Comparison of ENCODE assay signal across 8 cellular contexts in the genomic region with DNA sequence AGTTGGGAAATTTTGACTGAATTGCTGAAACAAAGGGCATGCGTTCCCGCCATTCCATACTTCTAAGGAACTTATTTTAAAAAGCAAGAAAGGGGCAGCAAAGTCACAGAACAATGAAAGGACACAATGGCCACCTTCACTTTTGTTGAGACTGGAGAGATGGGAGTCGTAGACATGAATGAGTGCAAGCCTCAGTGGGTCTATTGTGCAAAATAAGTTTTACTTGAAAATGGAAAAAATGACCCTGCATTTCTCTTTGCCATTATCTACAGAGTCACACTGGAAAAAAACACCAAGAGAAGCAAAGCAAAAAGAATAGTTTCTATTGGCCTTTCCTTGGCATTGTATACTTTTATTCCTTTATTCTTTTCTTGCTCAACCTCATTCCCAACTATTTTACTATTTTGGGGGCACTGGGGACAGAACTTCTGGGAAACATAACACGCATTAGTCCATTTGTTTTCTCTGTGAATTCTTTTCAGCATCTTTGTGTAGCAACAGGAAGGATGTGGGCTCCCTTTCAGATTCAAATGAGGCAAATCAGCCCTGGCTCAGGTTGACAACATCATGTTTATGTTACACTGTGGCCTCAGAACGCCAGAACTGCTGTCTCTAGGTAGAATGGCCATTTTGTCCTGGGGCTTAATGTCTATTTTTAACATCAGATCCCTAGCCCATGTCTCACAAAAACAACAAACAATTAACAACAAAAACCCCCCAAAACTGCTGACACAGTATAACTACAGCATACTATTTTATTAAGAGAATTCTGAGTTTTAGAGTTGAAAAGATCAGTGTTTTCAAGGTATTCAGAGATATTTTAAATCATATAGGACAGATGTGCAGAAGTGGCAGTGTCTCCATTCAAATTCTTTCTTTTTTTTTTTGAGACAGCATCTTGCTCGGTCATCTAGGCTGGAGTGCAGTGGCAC.
DNase-seq lines count a peak whose midpoint lies in the region; ATAC-seq and TF ChIP-seq lines count a peak whose summit lies in the region.

No MANE protein-coding gene starts in this region.

- TF ChIP-seq CTCF in GM10266 (IDR thresholded peaks at IDR 0.05; ENCODE audit: control insufficient read depth, insufficient read depth, low read depth, missing control alignments) (no peak), GM23338 (conservative IDR thresholded peaks at IDR 0.05; ENCODE audit: low read depth in 2 of 2) (no peak), OCI-LY7 (conservative IDR thresholded peaks at IDR 0.05; ENCODE audit: low read length) (no peak), glutamatergic neuron (IDR thresholded peaks at IDR 0.05; ENCODE audit: partially characterized antibody, unreplicated experiment) (no peak)

- H3K27ac Mint-ChIP-seq in GM23338 (peak overlapping the region; percentile 97), glutamatergic neuron (ENCODE audit: unreplicated experiment) (no peak overlapping the region)
- peak overlapping the region; percentile 100 for H3K27ac Mint-ChIP-seq in effector memory CD8-positive, alpha-beta T cell
- H3K27ac Mint-ChIP-seq in stimulated activated naive B cell treated with anti-CD40 and anti-IgM and Interleukin-4, amounts not matched to agents 10 μg/mL and 1 μg/mL and 100 μg/mL, for 72 hours, result peak overlapping the region; percentile 71

- peaks cover 3% of the 10 kb centered on the region; the same call in 1 of the 3 replicates for H3K36me3 Mint-ChIP-seq in GM23338 (ENCODE audit: low read depth)
- peaks cover 73% of the 10 kb centered on the region for H3K36me3 Mint-ChIP-seq in effector memory CD8-positive, alpha-beta T cell (ENCODE audit: insufficient read depth)
- H3K36me3 Mint-ChIP-seq in stimulated activated naive B cell treated with anti-CD40 and anti-IgM and Interleukin-4, amounts not matched to agents 10 μg/mL and 1 μg/mL and 100 μg/mL, for 72 hours, result peaks cover 31 to 41% of the 10 kb centered on the region in 2 donors
- no peaks in the 10 kb centered on the region for H3K36me3 Mint-ChIP-seq in glutamatergic neuron (ENCODE audit: unreplicated experiment)

- ATAC-seq in GM23338, result peak; percentile 95
- peak; percentile 85 for ATAC-seq in effector memory CD8-positive, alpha-beta T cell (replicated peaks)
- ATAC-seq in stimulated activated naive B cell treated with anti-CD40 and anti-IgM and Interleukin-4, amounts not matched to agents 10 μg/mL and 1 μg/mL and 100 μg/mL, for 72 hours (replicated peaks), result peak; percentile 50 to 64
- no peak for ATAC-seq in left lobe of liver

- H3K9me3 ChIP-seq in OCI-LY7 (ENCODE audit: low read length), result no peaks in the 10 kb centered on the region

- no peaks in the 10 kb centered on the region for H3F3A ChIP-seq in GM23338 (replicated peaks; ENCODE audit: low read depth)

- DNase-seq in GM10266 (ENCODE audit: extremely low spot score) (peak; percentile 47), GM23338 (ENCODE audit: low spot score) (peak; percentile 92), OCI-LY7 (ENCODE audit: low spot score) (peak; percentile 83), left lobe of liver (ENCODE audit: low spot score) (no peak), glutamatergic neuron (no peak), Kasumi-1 (lab: John Stamatoyannopoulos, UW) (no peak)
- DNase-seq in effector memory CD8-positive, alpha-beta T cell, result peak; percentile 68 to 73 (median 69)
- no peak for DNase-seq in stimulated activated naive B cell treated with anti-CD40 and anti-IgM and Interleukin-4, amounts not matched to agents 10 μg/mL and 1 μg/mL and 100 μg/mL, for 72 hours

- H2AFZ ChIP-seq in GM23338, result no peak overlapping the region
- H2AFZ ChIP-seq in OCI-LY7 (ENCODE audit: low read length), result no peak overlapping the region

- H3K36me3 ChIP-seq in GM23338 (ENCODE audit: insufficient read depth) (no peaks in the 10 kb centered on the region), OCI-LY7 (ENCODE audit: insufficient read depth, low read length) (no peaks in the 10 kb centered on the region; the same call in 1 of the 2 replicates)

- BruUV-seq in OCI-LY7 (replicated peaks; lab: Mats Ljungman, UMichigan), result no TSS peak

- CTCF ChIA-PET in OCI-LY7 (lab: Charles Lee; ENCODE audit: unreplicated experiment), result no interaction called here

- H3K27me3 ChIP-seq in GM23338 (ENCODE audit: insufficient read depth), result no peaks in the 10 kb centered on the region

- H3K4me3 Mint-ChIP-seq in GM23338 (peak overlapping the region; percentile 37), glutamatergic neuron (ENCODE audit: unreplicated experiment) (no peak overlapping the region)
- H3K4me3 Mint-ChIP-seq in effector memory CD8-positive, alpha-beta T cell, result peak overlapping the region; percentile 65 to 96
- H3K4me3 Mint-ChIP-seq in stimulated activated naive B cell treated with anti-CD40 and anti-IgM and Interleukin-4, amounts not matched to agents 10 μg/mL and 1 μg/mL and 100 μg/mL, for 72 hours, result no peak overlapping the region

- H3K27ac ChIP-seq in GM23338 (ENCODE audit: low read depth) (peak overlapping the region; percentile 82), OCI-LY7 (ENCODE audit: low read depth, low read length, poor library complexity, severe bottlenecking) (peak overlapping the region; percentile 38)

- POLR2A ChIA-PET in OCI-LY7 (lab: Charles Lee), result interaction anchor here (0.9 to 3.3 kb wide), 5 partner anchors 8 to 40 kb away, joined by 3 to 42 read pairs (median 3); no protein-coding TSS in a partner anchor

- H3K9me2 ChIP-seq in GM23338 (ENCODE audit: insufficient read depth) (no peaks in the 10 kb centered on the region), OCI-LY7 (ENCODE audit: insufficient read depth, low read length) (no peaks in the 10 kb centered on the region)

- no peaks in the 10 kb centered on the region for H3K9me3 Mint-ChIP-seq in GM23338
- no peaks in the 10 kb centered on the region for H3K9me3 Mint-ChIP-seq in effector memory CD8-positive, alpha-beta T cell
- H3K9me3 Mint-ChIP-seq in stimulated activated naive B cell treated with anti-CD40 and anti-IgM and Interleukin-4, amounts not matched to agents 10 μg/mL and 1 μg/mL and 100 μg/mL, for 72 hours, result peaks cover 0 to 3% of the 10 kb centered on the region in 2 donors
- peaks cover 4% of the 10 kb centered on the region for H3K9me3 Mint-ChIP-seq in glutamatergic neuron (ENCODE audit: unreplicated experiment)

- H4K20me1 ChIP-seq in GM23338 (replicated peaks; ENCODE audit: insufficient read depth), result no peaks in the 10 kb centered on the region
- no peaks in the 10 kb centered on the region for H4K20me1 ChIP-seq in OCI-LY7 (ENCODE audit: insufficient read depth, low read length)

- no peak overlapping the region for H3K4me3 ChIP-seq in GM23338
- H3K4me3 ChIP-seq in OCI-LY7 (ENCODE audit: low read depth, low read length, poor library complexity, severe bottlenecking), result peak overlapping the region; percentile 36

- intact Hi-C loops in OCI-LY7 (cut with micrococcal nuclease; ENCODE audit: unreplicated experiment), result no loop called here

- H3K4me1 ChIP-seq in GM23338 (ENCODE audit: insufficient read depth) (peaks cover 33% of the 10 kb centered on the region), OCI-LY7 (ENCODE audit: insufficient read depth, low read length, poor library complexity, severe bottlenecking) (peaks cover 75% of the 10 kb centered on the region)

- H3K27me3 Mint-ChIP-seq in GM23338 (ENCODE audit: insufficient read depth, low read depth, poor library complexity), result peaks cover 7% of the 10 kb centered on the region
- no peaks in the 10 kb centered on the region for H3K27me3 Mint-ChIP-seq in effector memory CD8-positive, alpha-beta T cell
- H3K27me3 Mint-ChIP-seq in stimulated activated naive B cell treated with anti-CD40 and anti-IgM and Interleukin-4, amounts not matched to agents 10 μg/mL and 1 μg/mL and 100 μg/mL, for 72 hours, result no peaks in the 10 kb centered on the region
- H3K27me3 Mint-ChIP-seq in glutamatergic neuron (ENCODE audit: unreplicated experiment), result no peaks in the 10 kb centered on the region

- H3K79me2 ChIP-seq in GM23338 (replicated peaks; ENCODE audit: insufficient read depth) (peaks cover 25% of the 10 kb centered on the region), OCI-LY7 (ENCODE audit: insufficient read depth, low read depth, low read length) (0 out of 2 replicates have a peak, but pooled peaks cover 7% of the 10 kb centered on the region)

- H3K4me2 ChIP-seq in GM23338, result peak overlapping the region; percentile 8; the same call in 1 of the 2 replicates
- H3K4me2 ChIP-seq in OCI-LY7 (ENCODE audit: low read length), result peak overlapping the region; percentile 67

- H3K4me1 Mint-ChIP-seq in GM23338 (peaks cover 67% of the 10 kb centered on the region), glutamatergic neuron (ENCODE audit: low read depth, unreplicated experiment) (peaks cover 31% of the 10 kb centered on the region)
- H3K4me1 Mint-ChIP-seq in effector memory CD8-positive, alpha-beta T cell (ENCODE audit: low read depth in 2 of 2), result peaks cover 72 to 91% of the 10 kb centered on the region in 2 donors
- H3K4me1 Mint-ChIP-seq in stimulated activated naive B cell treated with anti-CD40 and anti-IgM and Interleukin-4, amounts not matched to agents 10 μg/mL and 1 μg/mL and 100 μg/mL, for 72 hours, result peaks cover 47 to 74% of the 10 kb centered on the region in 2 donors

TF ChIP-seq in GM23338, 12 proteins besides CTCF, POLR2A, EP300 and RAD21 (continues in another document):
- TF ChIP-seq NANOG (IDR thresholded peaks at IDR 0.05; ENCODE audit: borderline replicate concordance) (peak; percentile 65), STAT1 (IDR thresholded peaks at IDR 0.05; ENCODE audit: unreplicated experiment) (no peak), JUNB (IDR thresholded peaks at IDR 0.05; ENCODE audit: unreplicated experiment) (no peak), ETS1 (IDR thresholded peaks at IDR 0.05) (0 out of 2 replicates have a peak, but pooled peaks have one; percentile 52)

Comparison
In these comparisons a context has a peak if more than half of its experiments do, and no peak if none do; other contexts are left out.
1. DNase-seq: peak in GM10266 (single experiment), GM23338 (single experiment), OCI-LY7 (single experiment) and effector memory CD8-positive, alpha-beta T cell (3 of 3); none in stimulated activated naive B cell treated with anti-CD40 and anti-IgM and Interleukin-4, amounts not matched to agents 10 μg/mL and 1 μg/mL and 100 μg/mL, for 72 hours (single experiment), left lobe of liver (single experiment), glutamatergic neuron (single experiment) and Kasumi-1 (0 of 2).
2. H3K4me3 Mint-ChIP-seq: peak in GM23338 (single experiment) and effector memory CD8-positive, alpha-beta T cell (2 of 2); none in stimulated activated naive B cell treated with anti-CD40 and anti-IgM and Interleukin-4, amounts not matched to agents 10 μg/mL and 1 μg/mL and 100 μg/mL, for 72 hours (0 of 2) and glutamatergic neuron (single experiment).